ENCODE assay signal across 8 cellular contexts in genomic region chr4:169756971-169757574, GRCh38. TPM values are rescaled to one million over a fixed set of nuclear protein-coding genes. Genes with fewer than 3 reads are reported as not detected.
A peak's percentile ranks its signal among the peaks of the same experiment; 100 is the strongest.
DNase-seq lines count a peak whose midpoint lies in the region; ATAC-seq, FAIRE-seq and TF ChIP-seq lines count a peak whose summit lies in the region.

No MANE protein-coding gene starts in this region.

- peak; percentile 92 for FAIRE-seq in bronchial epithelial cell (lab: Jason Lieb, UNC)

- peak overlapping the region in 1 of 2 donors; percentile 2 for H3K27ac ChIP-seq in aorta (ENCODE audit: low read depth in 1 of 2, low read length in 2 of 2)

- WGBS in aorta, 2 donors: 1% methylated on average over 13 of the region's 13 CpGs

- no peaks in the 10 kb centered on the region for H3K27me3 ChIP-seq in bronchial epithelial cell (ENCODE audit: control insufficient read depth, insufficient read depth, low read length)
- no peaks in the 10 kb centered on the region for H3K27me3 ChIP-seq in aorta (ENCODE audit: control insufficient read depth in 1 of 2, insufficient read depth in 2 of 2, low read length in 1 of 2)

- no peaks in the 10 kb centered on the region for H3K9me3 ChIP-seq in aorta (ENCODE audit: control insufficient read depth, low read length)

- ATAC-seq in GM21576 (IDR thresholded peaks at IDR 0.05; ENCODE audit: unreplicated experiment): peak; percentile 15
- ATAC-seq in memory B cell (ENCODE audit: low read depth): no peak
- ATAC-seq in aorta (ENCODE audit: low FRiP score): no peak

- H3K4me1 ChIP-seq in aorta (ENCODE audit: control insufficient read depth in 1 of 2, insufficient read depth in 2 of 2, low read length in 2 of 2): peaks cover 6 to 8% of the 10 kb centered on the region in 2 donors

- H3K4me3 Mint-ChIP-seq in memory B cell: peak overlapping the region; percentile 90

- peak overlapping the region; percentile 21 for H3K27ac Mint-ChIP-seq in memory B cell

- H3K36me3 ChIP-seq in bronchial epithelial cell (ENCODE audit: control insufficient read depth, insufficient read depth, low read length) (no peaks in the 10 kb centered on the region), aorta (ENCODE audit: control insufficient read depth in 1 of 2, insufficient read depth in 2 of 2, low read length in 1 of 2) (no peaks in the 10 kb centered on the region)

- H3K27me3 Mint-ChIP-seq in memory B cell: no peaks in the 10 kb centered on the region

- DNase-seq in ELF-1 (ENCODE audit: low read depth, low spot score) (peak; percentile 6), Kasumi-1 (lab: John Stamatoyannopoulos, UW) (peak; percentile 20 to 26), bronchial epithelial cell (ENCODE audit: low read depth) (no peak), memory B cell (ENCODE audit: low spot score in 2 of 2) (no peak), aorta (no peak), LoVo (ENCODE audit: low spot score) (no peak), AG08396 (ENCODE audit: low spot score) (no peak)

- peak overlapping the region; percentile 85 for H3K4me3 ChIP-seq in bronchial epithelial cell (ENCODE audit: low read depth, low read length)
- H3K4me3 ChIP-seq in aorta (ENCODE audit: low read length in 2 of 2): peak overlapping the region; percentile 58 to 99

- intact Hi-C loops in aorta (cut with DNase I): loop anchor here (10.0 kb wide), 2 partner anchors 132 to 142 kb away; partner anchors contain the start of genes CLCN3 (in 1 of the 2) and NEK1 (in 1 of the 2)

- H3K4me1 Mint-ChIP-seq in memory B cell: peaks cover 18% of the 10 kb centered on the region

- H3K36me3 Mint-ChIP-seq in memory B cell: peaks cover 4% of the 10 kb centered on the region

- no peaks in the 10 kb centered on the region for H3K9me3 Mint-ChIP-seq in memory B cell

- no peak for TF ChIP-seq CTCF in bronchial epithelial cell (IDR thresholded peaks at IDR 0.05; ENCODE audit: insufficient read depth, low read length, severe bottlenecking)

RNA-seq across cellular contexts. Expression of gene HPF1, which starts 0.7 kb away (rescaled TPM):
- total RNA-seq in bronchial epithelial cell (9.9 and 14.2 TPM in 2 replicates), aorta (10 to 100 TPM; 22.5 to 25.5 TPM)
- polyA plus RNA-seq in aorta: 10 to 100 TPM; 24.0 to 58.4 TPM

Comparison
In these comparisons a context has a peak if more than half of its experiments do, and no peak if none do; other contexts are left out.
1. DNase-seq: peak in ELF-1 (single experiment) and Kasumi-1 (2 of 2); none in bronchial epithelial cell (single experiment), memory B cell (0 of 2), aorta (0 of 2), LoVo (single experiment) and AG08396 (single experiment).